In the genomic region with DNA sequence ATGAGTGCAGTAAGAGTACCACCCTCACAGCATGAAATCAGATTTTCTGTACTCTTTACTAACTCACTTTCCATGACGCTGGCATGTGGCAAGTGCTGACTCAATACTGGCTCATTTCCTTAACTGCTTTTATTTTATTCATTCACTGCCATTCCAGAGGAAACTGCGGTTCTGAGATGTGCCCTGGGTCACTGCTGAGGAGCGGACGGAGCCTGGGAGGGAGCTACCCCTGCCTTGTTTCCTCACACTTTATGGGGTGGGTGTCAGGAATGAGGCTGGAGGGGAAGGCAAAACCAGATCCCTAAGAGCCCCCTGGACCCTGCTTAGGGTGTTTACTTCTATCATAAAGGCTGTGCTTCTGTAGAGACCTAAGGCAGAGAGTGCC, we compare ENCODE assay signal across 9 cellular contexts. TPM values are rescaled to one million over a fixed set of nuclear protein-coding genes. Genes with fewer than 3 reads are reported as not detected.
DNase-seq lines count a peak whose midpoint lies in the region; ATAC-seq and TF ChIP-seq lines count a peak whose summit lies in the region.
"Had no signal": no experiment of that assay in that cellular context is flagged by ENCODE, and none has a peak within 500 bp of the region (broad histone marks: within the 10 kb centered on the region; RNA-seq: fewer than 3 reads in every experiment).

No MANE protein-coding gene starts in this region.

- H3K27me3 ChIP-seq in Karpas-422 (ENCODE audit: low read length), result no peaks in the 10 kb centered on the region; the same call in 1 of the 2 replicates

- no peak overlapping the region for H3K27ac ChIP-seq in Karpas-422 (ENCODE audit: low read length)
- H3K27ac ChIP-seq: neutrophil had no signal

- DNase-seq in SIG-M5 treated with dmso at 0.1 percent for 504 hours (lab: John Stamatoyannopoulos, UW; ENCODE audit: unreplicated experiment) (peak; percentile 59), SIG-M5 (lab: John Stamatoyannopoulos, UW) (no peak), fibroblast of peridontal ligament (ENCODE audit: extremely low read depth) (peak; percentile 98), NCI-H446 treated with DMSO at 0.1 percent for 48 hours (lab: John Stamatoyannopoulos, UW) (no peak), Karpas-422 (no peak)

- H3K27ac Mint-ChIP-seq in stimulated activated naive CD8-positive, alpha-beta T cell treated with anti-CD3 and anti-CD28 coated beads, Interleukin-15, Interleukin-2, amounts not matched to agents 100 ng/mL and 50 ng/mL, for 24 hours, result peak overlapping the region; percentile 99

- ATAC-seq in GM19452 (IDR thresholded peaks at IDR 0.05; ENCODE audit: unreplicated experiment), result no peak

- H3K36me3 ChIP-seq in Karpas-422 (ENCODE audit: insufficient read depth, low read length), result no peaks in the 10 kb centered on the region
- H3K36me3 ChIP-seq: neutrophil had no signal

- H2AFZ ChIP-seq in Karpas-422 (ENCODE audit: low read length), result no peak overlapping the region

- H3K4me2 ChIP-seq in Karpas-422 (ENCODE audit: low read depth, low read length, poor library complexity, severe bottlenecking), result no peak overlapping the region

- no peaks in the 10 kb centered on the region for H3K79me2 ChIP-seq in Karpas-422 (ENCODE audit: low read length)

- no peaks in the 10 kb centered on the region for H3K9me3 Mint-ChIP-seq in stimulated activated naive CD8-positive, alpha-beta T cell treated with anti-CD3 and anti-CD28 coated beads, Interleukin-15, Interleukin-2, amounts not matched to agents 100 ng/mL and 50 ng/mL, for 24 hours

- H3K9me3 ChIP-seq in Karpas-422 (ENCODE audit: low read length), result no peaks in the 10 kb centered on the region
- H3K9me3 ChIP-seq: neutrophil had no signal

- H3K4me3 Mint-ChIP-seq in stimulated activated naive CD8-positive, alpha-beta T cell treated with anti-CD3 and anti-CD28 coated beads, Interleukin-15, Interleukin-2, amounts not matched to agents 100 ng/mL and 50 ng/mL, for 24 hours, result peak overlapping the region; percentile 60

- H3K27me3 Mint-ChIP-seq in stimulated activated naive CD8-positive, alpha-beta T cell treated with anti-CD3 and anti-CD28 coated beads, Interleukin-15, Interleukin-2, amounts not matched to agents 100 ng/mL and 50 ng/mL, for 24 hours, result no peaks in the 10 kb centered on the region

- no peaks in the 10 kb centered on the region for H3K4me1 ChIP-seq in Karpas-422 (ENCODE audit: low read length)

- no peaks in the 10 kb centered on the region for H4K20me1 ChIP-seq in Karpas-422 (ENCODE audit: insufficient read depth, low read depth, low read length)

- H3K4me3 ChIP-seq in WI38 (ENCODE audit: low read depth, low read length), result peak overlapping the region; percentile 23; the same call in 1 of the 2 replicates
- H3K4me3 ChIP-seq in Karpas-422 (ENCODE audit: low read length), result no peak overlapping the region

- H3K36me3 Mint-ChIP-seq in stimulated activated naive CD8-positive, alpha-beta T cell treated with anti-CD3 and anti-CD28 coated beads, Interleukin-15, Interleukin-2, amounts not matched to agents 100 ng/mL and 50 ng/mL, for 24 hours (ENCODE audit: low read depth), result no peaks in the 10 kb centered on the region

- no peak for TF ChIP-seq CTCF in WI38 (IDR thresholded peaks at IDR 0.05; ENCODE audit: low read depth, low read length)

- H3K9ac ChIP-seq in Karpas-422 (ENCODE audit: low read length), result no peak overlapping the region

- no peaks in the 10 kb centered on the region for H3K9me2 ChIP-seq in Karpas-422 (replicated peaks; ENCODE audit: insufficient read depth, low read length)

- H3K4me1 Mint-ChIP-seq in stimulated activated naive CD8-positive, alpha-beta T cell treated with anti-CD3 and anti-CD28 coated beads, Interleukin-15, Interleukin-2, amounts not matched to agents 100 ng/mL and 50 ng/mL, for 24 hours (ENCODE audit: low read depth), result peaks cover 81% of the 10 kb centered on the region

RNA-seq across cellular contexts. Expression of a gene that starts 14.4 kb away (rescaled TPM):
- total RNA-seq in Karpas-422 (2014; rRNA removed; shearing (Covaris generic); ENCODE audit: low replicate concordance), result not detected in 2 replicates

Comparison
In these comparisons a context has a peak if more than half of its experiments do, and no peak if none do; other contexts are left out.
1. DNase-seq: peak in SIG-M5 treated with dmso at 0.1 percent for 504 hours (single experiment) and fibroblast of peridontal ligament (single experiment); none in SIG-M5 (single experiment), NCI-H446 treated with DMSO at 0.1 percent for 48 hours (single experiment) and Karpas-422 (single experiment).